In the genomic region with DNA sequence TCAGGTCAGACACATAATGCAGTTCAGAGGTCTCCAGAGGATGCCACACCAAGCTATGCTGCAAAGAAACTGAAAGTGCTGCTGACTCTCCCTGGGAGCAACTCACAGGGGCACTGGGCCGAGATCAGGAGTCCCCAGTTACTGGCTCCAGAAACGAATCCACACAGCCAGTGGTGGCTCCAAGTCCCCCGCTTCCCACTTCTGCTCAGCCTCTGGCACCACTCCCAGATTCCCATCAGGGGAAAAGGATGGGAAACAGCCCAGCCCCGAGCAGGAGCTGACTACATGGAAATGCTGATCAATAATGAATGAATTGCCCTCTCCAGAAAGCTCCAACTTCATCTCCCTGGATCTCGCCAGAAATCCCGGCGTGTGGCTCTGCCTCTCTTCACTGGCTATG, we compare ENCODE assay signal across 17 cellular contexts.
DNase-seq lines count a peak whose midpoint lies in the region; TF ChIP-seq lines count a peak whose summit lies in the region.
"Had no signal": no experiment of that assay in that cellular context is flagged by ENCODE, and none has a peak within 500 bp of the region (broad histone marks: within the 10 kb centered on the region; RNA-seq: fewer than 3 reads in every experiment).

No MANE protein-coding gene starts in this region.

- no peak overlapping the region for H2BK120ac ChIP-seq in H9 (ENCODE audit: low read depth, low read length, poor library complexity, severe bottlenecking)
- H2BK120ac ChIP-seq in neuronal stem cell (ENCODE audit: low read depth, low read length): no peak overlapping the region

- H3K27ac ChIP-seq in H9 (ENCODE audit: insufficient read length, low read depth, low read length) (no peak overlapping the region), coronary artery (no peak overlapping the region), neuronal stem cell (replicated peaks; ENCODE audit: low read length) (no peak overlapping the region), RWPE1 (no peak overlapping the region)
- H3K27ac ChIP-seq: 22Rv1, KMS-11 had no signal

- H3K27ac Mint-ChIP-seq in H9: no peak overlapping the region
- H3K27ac Mint-ChIP-seq: CD14-positive monocyte had no signal

- H2AK5ac ChIP-seq in H9 (ENCODE audit: insufficient read length, low read length) (no peak overlapping the region), neuronal stem cell (ENCODE audit: low read depth, low read length) (no peak overlapping the region)

- no peak overlapping the region for H4K91ac ChIP-seq in H9 (ENCODE audit: insufficient read length, low read depth, low read length)
- H4K91ac ChIP-seq in neuronal stem cell (ENCODE audit: low read depth, low read length, poor library complexity): peak overlapping the region; percentile 18

- H3K79me2 ChIP-seq in H9 (ENCODE audit: insufficient read depth, low read length): no peaks in the 10 kb centered on the region

- no peak overlapping the region for H3K4me3 Mint-ChIP-seq in H9
- H3K4me3 Mint-ChIP-seq: CD14-positive monocyte had no signal

- CTCF ChIA-PET in RWPE1 (lab: Yijun Ruan, JAX): no interaction called here

- H3K79me1 ChIP-seq in H9 (ENCODE audit: insufficient read depth, low read depth, low read length, poor library complexity, severe bottlenecking) (no peaks in the 10 kb centered on the region), neuronal stem cell (ENCODE audit: low read depth, low read length) (no peaks in the 10 kb centered on the region)

- H4K5ac ChIP-seq in H9 (ENCODE audit: insufficient read length, low read depth, low read length): no peak overlapping the region

- H2BK5ac ChIP-seq in H9 (ENCODE audit: insufficient read length, low read length): no peak overlapping the region
- H2BK5ac ChIP-seq in neuronal stem cell (ENCODE audit: low read length): no peak overlapping the region

- H3K4me2 ChIP-seq in H9 (ENCODE audit: insufficient read depth, insufficient read length, low read length): no peak overlapping the region
- no peak overlapping the region for H3K4me2 ChIP-seq in neuronal stem cell (ENCODE audit: insufficient read depth, low read length, poor library complexity, severe bottlenecking)
- H3K4me2 ChIP-seq: KMS-11 had no signal

- no peaks in the 10 kb centered on the region for H3K23me2 ChIP-seq in H9 (ENCODE audit: insufficient read length, low read depth, low read length, poor library complexity, severe bottlenecking)

- H3K27me3 Mint-ChIP-seq in H9 (ENCODE audit: low read depth): peaks cover 29% of the 10 kb centered on the region

- H3K9ac ChIP-seq in H9 (ENCODE audit: extremely low read depth, insufficient read length, low read length) (no peak overlapping the region), neuronal stem cell (ENCODE audit: low read depth, low read length, poor library complexity) (no peak overlapping the region)
- H3K9ac ChIP-seq: KMS-11 had no signal

- H4K20me1 ChIP-seq in H9 (ENCODE audit: control insufficient read depth, insufficient read depth, insufficient read length): no peaks in the 10 kb centered on the region

- H2BK20ac ChIP-seq in H9 (ENCODE audit: low read depth, low read length, poor library complexity, severe bottlenecking): no peak overlapping the region

- H2BK15ac ChIP-seq in H9 (ENCODE audit: low read depth, low read length) (no peak overlapping the region), neuronal stem cell (ENCODE audit: low read length) (no peak overlapping the region)

- H3K4ac ChIP-seq in H9 (ENCODE audit: low read depth, low read length): no peak overlapping the region
- H3K4ac ChIP-seq in neuronal stem cell (ENCODE audit: low read length): no peak overlapping the region

- H2AFZ ChIP-seq in H9 (ENCODE audit: low read length) (no peak overlapping the region), neuronal stem cell (ENCODE audit: low read length) (no peak overlapping the region)

- H3K18ac ChIP-seq in H9 (ENCODE audit: insufficient read length, low read depth, low read length): no peak overlapping the region
- H3K18ac ChIP-seq in neuronal stem cell (ENCODE audit: low read length): no peak overlapping the region

- H3K4me1 Mint-ChIP-seq in H9: peaks cover 5 to 7% of the 10 kb centered on the region in 2 experiments

- H2BK12ac ChIP-seq in H9 (ENCODE audit: insufficient read length, low read depth, low read length): no peak overlapping the region
- no peak overlapping the region for H2BK12ac ChIP-seq in neuronal stem cell (ENCODE audit: low read length)

- H4K8ac ChIP-seq in H9 (replicated peaks; ENCODE audit: insufficient read length, low read depth, low read length) (no peak overlapping the region), neuronal stem cell (ENCODE audit: low read depth, low read length) (no peak overlapping the region)

- H3K4me3 ChIP-seq in coronary artery: no peak overlapping the region
- peak overlapping the region in 1 of 2 donors; percentile 38 for H3K4me3 ChIP-seq in neuronal stem cell (ENCODE audit: low read length in 2 of 2)

- H3T11ph ChIP-seq in H9 (ENCODE audit: low read length): no peak overlapping the region

- POLR2A ChIA-PET in RWPE1 (lab: Yijun Ruan, JAX; ENCODE audit: low non-redundant PET): no interaction called here

- TF ChIP-seq CTCF in H9 (conservative IDR thresholded peaks at IDR 0.05): no peak
- no peak for TF ChIP-seq CTCF in coronary artery (IDR thresholded peaks at IDR 0.05)
- TF ChIP-seq CTCF in RWPE1 (conservative IDR thresholded peaks at IDR 0.05; ENCODE audit: low read depth): no peak

- no CpG with 5 or more reads among the region's 7 CpGs for WGBS in H9 (ENCODE audit: extremely low coverage, insufficient read length, low lambda C conversion rate)
- no CpG with 5 or more reads among the region's 7 CpGs for WGBS in neuronal stem cell (ENCODE audit: extremely low coverage in 2 of 2, insufficient read length in 2 of 2, insufficient replicate concordance in 1 of 2), 2 donors

- DNase-seq in DMS 273 (lab: John Stamatoyannopoulos, UW; ENCODE audit: unreplicated experiment) (peak; percentile 14), DMS 273 treated with DMSO at 0.1 percent for 48 hours (lab: John Stamatoyannopoulos, UW) (no peak), H9 (peak; percentile 12), coronary artery (ENCODE audit: low spot score) (peak; percentile 43), neuronal stem cell (ENCODE audit: low spot score) (no peak), RWPE1 (ENCODE audit: low spot score) (no peak), T-helper 1 cell (no peak), cerebellum (ENCODE audit: low spot score) (no peak)
- DNase-seq: COR-L47, DMS53, H7, NCI-H1417, NCI-H2029, NCI-H524 treated with DMSO at 0.1 percent for 48 hours had no signal

- H3K9me3 Mint-ChIP-seq in H9: peaks cover 0 to 1% of the 10 kb centered on the region in 2 experiments; a peak in 1 of 5 replicates

- H3K36me3 Mint-ChIP-seq in H9 (ENCODE audit: insufficient read depth in 1 of 3, low read depth in 3 of 3): no peaks in the 10 kb centered on the region; a peak in 1 of 7 replicates
- H3K36me3 Mint-ChIP-seq: CD14-positive monocyte had no signal

- H3K9me3 ChIP-seq in H9 (ENCODE audit: control insufficient read depth, low read depth, low read length) (no peaks in the 10 kb centered on the region), neuronal stem cell (replicated peaks in 1 of 2; ENCODE audit: control insufficient read depth in 2 of 2, insufficient read depth in 1 of 2, low read depth in 1 of 2, low read length in 2 of 2) (no peaks in the 10 kb centered on the region)

- H3K4me1 ChIP-seq in H9 (ENCODE audit: insufficient read depth, low read length) (no peaks in the 10 kb centered on the region), neuronal stem cell (ENCODE audit: control insufficient read depth in 2 of 2, insufficient read depth in 1 of 2, low read depth in 1 of 2, low read length in 2 of 2) (no peaks in the 10 kb centered on the region)

- H3K23ac ChIP-seq in H9 (ENCODE audit: insufficient read length, low read depth, low read length) (no peak overlapping the region), neuronal stem cell (ENCODE audit: low read depth, low read length, poor library complexity) (no peak overlapping the region)

- H3K27me3 ChIP-seq in H9 (ENCODE audit: insufficient read depth, low read length): no peaks in the 10 kb centered on the region
- H3K27me3 ChIP-seq in neuronal stem cell (ENCODE audit: control insufficient read depth in 3 of 3, insufficient read depth in 3 of 3, low read depth in 1 of 3, low read length in 3 of 3): no peaks in the 10 kb centered on the region

- H3K56ac ChIP-seq in H9 (ENCODE audit: insufficient read length, low read depth, low read length): no peak overlapping the region

- H3K36me3 ChIP-seq in neuronal stem cell (replicated peaks in 1 of 2; ENCODE audit: control insufficient read depth in 2 of 2, insufficient read depth in 2 of 2, low read length in 2 of 2): no peaks in the 10 kb centered on the region

- H3K14ac ChIP-seq in H9 (ENCODE audit: insufficient read depth, low read length) (no peak overlapping the region), neuronal stem cell (ENCODE audit: low read length) (no peak overlapping the region)

Comparison
In these comparisons a context has a peak if more than half of its experiments do, and no peak if none do; other contexts are left out.
1. DNase-seq: peak in DMS 273 (single experiment), H9 (single experiment) and coronary artery (single experiment); none in DMS 273 treated with DMSO at 0.1 percent for 48 hours (single experiment), neuronal stem cell (single experiment), RWPE1 (single experiment), T-helper 1 cell (0 of 5) and cerebellum (single experiment).